Comparison of ENCODE assay signal across 22 cellular contexts in the genomic region with DNA sequence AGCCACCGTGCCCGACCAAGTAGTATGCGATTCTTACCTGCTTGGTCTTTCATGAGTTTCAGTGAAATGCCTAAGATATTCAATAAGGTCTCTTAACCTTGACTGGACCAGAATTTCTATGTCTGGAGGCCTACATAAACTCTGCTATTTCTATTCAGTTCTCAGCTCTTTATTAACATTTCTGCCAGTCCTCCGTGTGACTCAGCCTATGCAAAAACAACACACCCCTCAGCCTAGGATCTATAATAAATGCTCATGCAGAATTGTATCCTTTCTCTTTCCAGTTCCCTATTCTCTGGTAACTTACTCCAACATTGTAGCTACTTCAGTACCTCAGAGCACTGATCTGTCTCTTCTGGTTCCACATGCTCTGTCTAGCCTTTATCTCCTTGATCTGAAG.
"Had no signal": no experiment of that assay in that cellular context is flagged by ENCODE, and none has a peak within 500 bp of the region (broad histone marks: within the 10 kb centered on the region; RNA-seq: fewer than 3 reads in every experiment).

No MANE protein-coding gene starts in this region.

- H3K36me3 ChIP-seq: esophagus muscularis mucosa, lower lobe of right lung, spleen, thyroid gland, upper lobe of right lung had no signal

- DNase-seq: activated CD4-positive, alpha-beta memory T cell treated with anti-CD3 and anti-CD28 coated beads, Interleukin-2, amount 10 ng/mL, durations not matched to agents 7 days and 5 days; activated CD4-positive, alpha-beta T cell treated with anti-CD3 and anti-CD28 coated beads, Interleukin-2, amount 10 ng/mL, durations not matched to agents 24 days and 14 days; activated effector memory CD4-positive, alpha-beta T cell treated with Interleukin-2 at 50 U/mL for 16 hours; activated naive CD4-positive, alpha-beta T cell treated with anti-CD3 and anti-CD28 coated beads for 36 hours; activated naive CD8-positive, alpha-beta T cell treated with anti-CD3 and anti-CD28 coated beads, Interleukin-2, amount 10 ng/mL, durations not matched to agents 7 days and 5 days; activated T-cell treated with anti-CD3 and anti-CD28 coated beads, Interleukin-2, amount 50 U/mL, for 72 hours; amygdala; effector memory CD4-positive, alpha-beta T cell; kidney; lower lobe of right lung; naive B cell; spleen; stimulated activated CD4-positive, alpha-beta T cell treated with anti-CD3 and anti-CD28 coated beads, Interleukin-4, amount 100 ng/mL, for 24 hours; stimulated activated naive CD8-positive, alpha-beta T cell treated with anti-CD3 and anti-CD28 coated beads, Interleukin-15, Interleukin-2, amounts not matched to agents 100 U/mL and 50 U/mL, for 24 hours; substantia nigra; SW 1271; T-helper 17 cell; thyroid gland; upper lobe of right lung had no signal

- H3K9me3 ChIP-seq: lower lobe of right lung, thyroid gland, upper lobe of right lung had no signal

- H3K4me3 ChIP-seq: esophagus muscularis mucosa, lower lobe of right lung, spleen, thyroid gland, upper lobe of right lung had no signal

- H3K27me3 ChIP-seq: thyroid gland, upper lobe of right lung had no signal

- H3K4me1 ChIP-seq: lower lobe of right lung, spleen, thyroid gland, upper lobe of right lung had no signal

- H3K27ac ChIP-seq: esophagus muscularis mucosa, lower lobe of right lung, spleen, thyroid gland, upper lobe of right lung had no signal

- ATAC-seq: activated T-cell treated with anti-CD3 and anti-CD28 coated beads, Interleukin-2, amount 50 U/mL, for 72 hours; left lobe of liver; lower lobe of right lung; stimulated activated naive CD8-positive, alpha-beta T cell treated with anti-CD3 and anti-CD28 coated beads, Interleukin-15, Interleukin-2, amounts not matched to agents 100 U/mL and 50 U/mL, for 24 hours; T-helper 17 cell; upper lobe of right lung had no signal

- FAIRE-seq: colon, kidney had no signal
